12 cellular contexts compared by ENCODE assay signal in genomic region chr10:50613150-50613549, GRCh38. TPM values are rescaled to one million over a fixed set of nuclear protein-coding genes. Genes with fewer than 3 reads are reported as not detected.
DNase-seq lines count a peak whose midpoint lies in the region; ATAC-seq and TF ChIP-seq lines count a peak whose summit lies in the region.
"Had no signal": no experiment of that assay in that cellular context is flagged by ENCODE, and none has a peak within 500 bp of the region (broad histone marks: within the 10 kb centered on the region; RNA-seq: fewer than 3 reads in every experiment).

No MANE protein-coding gene starts in this region.

- peak overlapping the region; percentile 73 for H3K27ac Mint-ChIP-seq in GM23338
- H3K27ac Mint-ChIP-seq in stimulated activated effector memory CD8-positive, alpha-beta T cell treated with anti-CD3 and anti-CD28 coated beads, Interleukin-12 subunit alpha, Interleukin-12 subunit beta, amount 100 ng/mL, for 72 hours, result no peak overlapping the region
- H3K27ac Mint-ChIP-seq: activated B cell treated with CpG ODN at 0.5 μM for 24 hours had no signal

- H3K27me3 ChIP-seq in GM23338 (ENCODE audit: insufficient read depth), result no peaks in the 10 kb centered on the region
- H3K27me3 ChIP-seq: neutrophil had no signal

- H3K79me2 ChIP-seq in GM23338 (replicated peaks; ENCODE audit: insufficient read depth), result peaks cover 100% of the 10 kb centered on the region

- peak overlapping the region; percentile 59; the same call in 1 of the 2 replicates for H3K4me2 ChIP-seq in GM23338

- ATAC-seq in GM18868 (IDR thresholded peaks at IDR 0.05; ENCODE audit: unreplicated experiment) (peak; percentile 62), GM23338 (no peak), HG03565 (IDR thresholded peaks at IDR 0.05; ENCODE audit: unreplicated experiment) (peak; percentile 35)
- peak; percentile 85 for ATAC-seq in stimulated activated effector memory CD8-positive, alpha-beta T cell treated with anti-CD3 and anti-CD28 coated beads, Interleukin-12 subunit alpha, Interleukin-12 subunit beta, amount 100 ng/mL, for 72 hours

- no peak overlapping the region for H2AFZ ChIP-seq in GM23338

- peaks cover 7% of the 10 kb centered on the region for H3K27me3 Mint-ChIP-seq in GM23338 (ENCODE audit: insufficient read depth, low read depth, poor library complexity)
- H3K27me3 Mint-ChIP-seq: activated B cell treated with CpG ODN at 0.5 μM for 24 hours had no signal

- H3K9me3 Mint-ChIP-seq in GM23338, result no peaks in the 10 kb centered on the region
- H3K9me3 Mint-ChIP-seq in stimulated activated effector memory CD8-positive, alpha-beta T cell treated with anti-CD3 and anti-CD28 coated beads, Interleukin-12 subunit alpha, Interleukin-12 subunit beta, amount 100 ng/mL, for 72 hours, result no peaks in the 10 kb centered on the region
- H3K9me3 Mint-ChIP-seq: activated B cell treated with CpG ODN at 0.5 μM for 24 hours had no signal

- peak overlapping the region; percentile 47; the same call in 1 of the 2 replicates for H3K27ac ChIP-seq in GM23338 (ENCODE audit: low read depth)
- H3K27ac ChIP-seq: left ventricle myocardium inferior, neutrophil had no signal

- no peaks in the 10 kb centered on the region for H3K36me3 Mint-ChIP-seq in GM23338 (ENCODE audit: low read depth)
- H3K36me3 Mint-ChIP-seq in stimulated activated effector memory CD8-positive, alpha-beta T cell treated with anti-CD3 and anti-CD28 coated beads, Interleukin-12 subunit alpha, Interleukin-12 subunit beta, amount 100 ng/mL, for 72 hours, result no peaks in the 10 kb centered on the region

- H3K9me2 ChIP-seq in GM23338 (ENCODE audit: insufficient read depth), result no peaks in the 10 kb centered on the region

- H3K4me3 Mint-ChIP-seq in GM23338, result no peak overlapping the region; the same call in 2 of the 3 replicates
- no peak overlapping the region for H3K4me3 Mint-ChIP-seq in stimulated activated effector memory CD8-positive, alpha-beta T cell treated with anti-CD3 and anti-CD28 coated beads, Interleukin-12 subunit alpha, Interleukin-12 subunit beta, amount 100 ng/mL, for 72 hours
- H3K4me3 Mint-ChIP-seq: activated B cell treated with CpG ODN at 0.5 μM for 24 hours had no signal

- H3F3A ChIP-seq in GM23338 (replicated peaks; ENCODE audit: low read depth), result peaks cover 4% of the 10 kb centered on the region; the same call in 1 of the 2 replicates

- peaks cover 60% of the 10 kb centered on the region for H3K4me1 ChIP-seq in GM23338 (ENCODE audit: insufficient read depth)

- no peak for TF ChIP-seq CTCF in GM23338 (conservative IDR thresholded peaks at IDR 0.05; ENCODE audit: low read depth in 2 of 2)

- H3K4me3 ChIP-seq in GM23338, result no peak overlapping the region
- H3K4me3 ChIP-seq: left ventricle myocardium inferior had no signal

- H3K36me3 ChIP-seq in GM23338 (ENCODE audit: insufficient read depth), result no peaks in the 10 kb centered on the region
- H3K36me3 ChIP-seq: left ventricle myocardium inferior, neutrophil had no signal

- DNase-seq in GM23338 (ENCODE audit: low spot score) (no peak), NCI-H146 treated with DMSO at 0.1 percent for 48 hours (lab: John Stamatoyannopoulos, UW; ENCODE audit: unreplicated experiment) (no peak), NCI-H345 (lab: John Stamatoyannopoulos, UW) (no peak), kidney glomerular epithelial cell (lab: John Stamatoyannopoulos, UW) (no peak)
- peak in 1 of 2 donors; percentile 61 for DNase-seq in stimulated activated effector memory CD8-positive, alpha-beta T cell treated with anti-CD3 and anti-CD28 coated beads, Interleukin-12 subunit alpha, Interleukin-12 subunit beta, amount 100 ng/mL, for 72 hours (ENCODE audit: low spot score in 2 of 2)
- DNase-seq: activated B cell treated with CpG ODN at 0.5 μM for 24 hours; activated naive CD4-positive, alpha-beta T cell treated with Interleukin-2 at 50 U/mL for 16 hours; left ventricle myocardium inferior; NCI-H226 had no signal

- peaks cover 7% of the 10 kb centered on the region; the same call in 1 of the 2 replicates for H4K20me1 ChIP-seq in GM23338 (replicated peaks; ENCODE audit: insufficient read depth)

- peaks cover 66% of the 10 kb centered on the region for H3K4me1 Mint-ChIP-seq in GM23338
- peaks cover 49% of the 10 kb centered on the region for H3K4me1 Mint-ChIP-seq in stimulated activated effector memory CD8-positive, alpha-beta T cell treated with anti-CD3 and anti-CD28 coated beads, Interleukin-12 subunit alpha, Interleukin-12 subunit beta, amount 100 ng/mL, for 72 hours

TF ChIP-seq in GM23338, 12 proteins besides CTCF, POLR2A, EP300 and RAD21:
- TF ChIP-seq CREB1 (CRISPR knock-in tag; IDR thresholded peaks at IDR 0.05; ENCODE audit: low read depth), result no peak
- no peak for TF ChIP-seq NANOG (IDR thresholded peaks at IDR 0.05; ENCODE audit: borderline replicate concordance)
- no peak for TF ChIP-seq EZH2 (IDR thresholded peaks at IDR 0.05; ENCODE audit: low read depth, unreplicated experiment)

RNA-seq across cellular contexts. Expression of gene SGMS1, which starts 10.6 kb away (rescaled TPM):
- 33.6 and 34.7 TPM in 2 replicates for total RNA-seq in GM23338 (2014; rRNA removed; shearing (Covaris generic))
- 12.6 and 15.0 TPM in 2 replicates for polyA plus RNA-seq in GM23338 (2016; fragmentation: Nextera tagmentation; extraction: Ambion mirVana)
